ENCODE assay signal across 10 cellular contexts in genomic region chr6:31838968-31839367, GRCh38. TPM values are rescaled to one million over a fixed set of nuclear protein-coding genes. Genes with fewer than 3 reads are reported as not detected.
DNase-seq lines count a peak whose midpoint lies in the region; TF ChIP-seq lines count a peak whose summit lies in the region.
"Had no signal": no experiment of that assay in that cellular context is flagged by ENCODE, and none has a peak within 500 bp of the region (broad histone marks: within the 10 kb centered on the region; RNA-seq: fewer than 3 reads in every experiment).

No MANE protein-coding gene starts in this region.

- no peak for TF ChIP-seq RAD21 in neural cell (conservative IDR thresholded peaks at IDR 0.05)

- POLR2A ChIA-PET in CD8-positive, alpha-beta memory T cell (lab: Charles Lee): no interaction called here
- POLR2A ChIA-PET in HEK293 (lab: Yijun Ruan, JAX): interaction anchor here (1.3 to 12.5 kb wide), 6 partner anchors 12 to 133 kb away, joined by 3 to 125 read pairs (median 8); partner anchors contain the start of genes DXO, HSPA1A, HSPA1B and HSPA1L

- no peaks in the 10 kb centered on the region for H3K27me3 ChIP-seq in CD8-positive, alpha-beta memory T cell (ENCODE audit: insufficient read depth, low read length, poor library complexity, severe bottlenecking)
- H3K27me3 ChIP-seq in neural cell (ENCODE audit: insufficient read depth, low read depth, low read length): no peaks in the 10 kb centered on the region
- H3K27me3 ChIP-seq: suprapubic skin had no signal

- H3K4me3 Mint-ChIP-seq in CD8-positive, alpha-beta memory T cell: peak overlapping the region in 5 of 7 donors; percentile 12 to 54 (median 25)
- peak overlapping the region; percentile 98 for H3K4me3 Mint-ChIP-seq in activated naive CD8-positive, alpha-beta T cell treated with anti-CD3 and anti-CD28 coated beads for 36 hours

- H3K4me1 ChIP-seq in CD8-positive, alpha-beta memory T cell (ENCODE audit: insufficient read depth, low read length): peaks cover 36% of the 10 kb centered on the region
- H3K4me1 ChIP-seq in HEK293 (ENCODE audit: control insufficient read depth, insufficient read depth, low read length): peaks cover 9% of the 10 kb centered on the region

- no peak overlapping the region for H3K4me2 ChIP-seq in neural cell (ENCODE audit: low read length)

- no peaks in the 10 kb centered on the region for H3K9me3 Mint-ChIP-seq in CD8-positive, alpha-beta memory T cell
- H3K9me3 Mint-ChIP-seq in activated naive CD8-positive, alpha-beta T cell treated with anti-CD3 and anti-CD28 coated beads for 36 hours: no peaks in the 10 kb centered on the region

- no peaks in the 10 kb centered on the region for H3K9me3 ChIP-seq in CD8-positive, alpha-beta memory T cell (ENCODE audit: low read length)
- H3K9me3 ChIP-seq in HEK293 (ENCODE audit: control insufficient read depth, insufficient read depth, low read depth, low read length): no peaks in the 10 kb centered on the region
- H3K9me3 ChIP-seq in neural cell (ENCODE audit: low read length): no peaks in the 10 kb centered on the region
- H3K9me3 ChIP-seq: suprapubic skin had no signal

- TF ChIP-seq EP300 in neural cell (conservative IDR thresholded peaks at IDR 0.05; ENCODE audit: poor library complexity, severe bottlenecking): no peak

- no peak overlapping the region for H3K4me3 ChIP-seq in CD8-positive, alpha-beta memory T cell (ENCODE audit: low read length)
- H3K4me3 ChIP-seq in HEK293 (ENCODE audit: low read depth, low read length) (no peak overlapping the region), neural cell (ENCODE audit: low read length) (peak overlapping the region; percentile 98)
- H3K4me3 ChIP-seq: suprapubic skin had no signal

- H3K27me3 Mint-ChIP-seq in CD8-positive, alpha-beta memory T cell: no peaks in the 10 kb centered on the region
- H3K27me3 Mint-ChIP-seq in activated naive CD8-positive, alpha-beta T cell treated with anti-CD3 and anti-CD28 coated beads for 36 hours: peaks cover 13% of the 10 kb centered on the region

- TF ChIP-seq CTCF in HEK293 (tag by site-specific recombination; IDR thresholded peaks at IDR 0.05): no peak
- TF ChIP-seq CTCF in neural cell (IDR thresholded peaks at IDR 0.05; ENCODE audit: poor library complexity, severe bottlenecking): no peak

- H3K79me2 ChIP-seq in neural cell (replicated peaks; ENCODE audit: insufficient read depth, low read length): peaks cover 29% of the 10 kb centered on the region

- no peak overlapping the region for H3K9ac ChIP-seq in neural cell (ENCODE audit: low read length)

- H3K27ac Mint-ChIP-seq in CD8-positive, alpha-beta memory T cell: peak overlapping the region in 7 of 8 donors; percentile 17 to 91 (median 76)
- H3K27ac Mint-ChIP-seq in activated naive CD8-positive, alpha-beta T cell treated with anti-CD3 and anti-CD28 coated beads for 36 hours: peak overlapping the region; percentile 95

- peaks cover 33% of the 10 kb centered on the region for H3K36me3 ChIP-seq in CD8-positive, alpha-beta memory T cell (ENCODE audit: insufficient read depth, low read length)
- H3K36me3 ChIP-seq in HEK293 (ENCODE audit: control insufficient read depth in 2 of 2, insufficient read depth in 1 of 2, low read length in 2 of 2) (peaks cover 47 to 52% of the 10 kb centered on the region in 2 experiments), neural cell (ENCODE audit: insufficient read depth, low read length) (peaks cover 4% of the 10 kb centered on the region)

- no peaks in the 10 kb centered on the region for H3K9me2 ChIP-seq in neural cell (ENCODE audit: insufficient read depth, low read length)

- CTCF ChIA-PET in CD8-positive, alpha-beta memory T cell (lab: Charles Lee): interaction anchor here (1.2 to 2.8 kb wide), 4 partner anchors 24 to 150 kb away, joined by 3 to 9 read pairs (median 6); partner anchors contain the start of genes EHMT2 and NEU1
- CTCF ChIA-PET in HEK293 (lab: Yijun Ruan, JAX): interaction anchor here (0.6 to 1.5 kb wide), 7 partner anchors 32 to 133 kb away, joined by 3 to 10 read pairs (median 4); partner anchors contain the start of genes LSM2 and VARS1

- peaks cover 10 to 75% (median 14%) of the 10 kb centered on the region in 3 donors for H3K36me3 Mint-ChIP-seq in CD8-positive, alpha-beta memory T cell
- peaks cover 76% of the 10 kb centered on the region for H3K36me3 Mint-ChIP-seq in activated naive CD8-positive, alpha-beta T cell treated with anti-CD3 and anti-CD28 coated beads for 36 hours

- H3K27ac ChIP-seq in CD8-positive, alpha-beta memory T cell (ENCODE audit: low read depth, low read length): no peak overlapping the region
- no peak overlapping the region for H3K27ac ChIP-seq in HEK293 (ENCODE audit: extremely low read depth, low read depth, low read length)
- no peak overlapping the region for H3K27ac ChIP-seq in neural cell (ENCODE audit: low read length)
- H3K27ac ChIP-seq: suprapubic skin had no signal

- H2AFZ ChIP-seq in neural cell (ENCODE audit: low read depth, low read length): no peak overlapping the region

- no peaks in the 10 kb centered on the region for H3F3A ChIP-seq in neural cell (ENCODE audit: insufficient read depth, low read length, poor library complexity, severe bottlenecking)

- no peaks in the 10 kb centered on the region for H4K20me1 ChIP-seq in neural cell (ENCODE audit: insufficient read depth)

- no peak for DNase-seq in CD8-positive, alpha-beta memory T cell
- DNase-seq in activated naive CD8-positive, alpha-beta T cell treated with anti-CD3 and anti-CD28 coated beads for 36 hours: no peak
- DNase-seq in A172 (ENCODE audit: low spot score): no peak
- no peak for DNase-seq in NCI-H187 (lab: John Stamatoyannopoulos, UW)
- DNase-seq in KG1 (lab: John Stamatoyannopoulos, UW): no peak
- DNase-seq: caudate nucleus; stimulated activated CD4-positive, alpha-beta T cell treated with anti-CD3 and anti-CD28 coated beads, Interleukin-4, amount 100 ng/mL, for 4 hours had no signal

- peaks cover 38 to 49% (median 43%) of the 10 kb centered on the region in 3 donors for H3K4me1 Mint-ChIP-seq in CD8-positive, alpha-beta memory T cell
- peaks cover 27% of the 10 kb centered on the region for H3K4me1 Mint-ChIP-seq in activated naive CD8-positive, alpha-beta T cell treated with anti-CD3 and anti-CD28 coated beads for 36 hours

TF ChIP-seq in HEK293, 187 proteins besides CTCF, POLR2A, EP300 and RAD21:
- TF ChIP-seq MZF1 (tag by site-specific recombination; IDR thresholded peaks at IDR 0.05; ENCODE audit: borderline replicate concordance) (no peak), ZNF48 (tag by site-specific recombination; IDR thresholded peaks at IDR 0.05) (no peak), ZNF600 (tag by site-specific recombination; IDR thresholded peaks at IDR 0.05) (no peak), ZNF121 (tag by site-specific recombination; IDR thresholded peaks at IDR 0.05) (0 out of 2 replicates have a peak, but pooled peaks have one; percentile 17)

TF ChIP-seq in neural cell, 6 proteins besides CTCF, POLR2A, EP300 and RAD21 (continues in another document):
- TF ChIP-seq POLR2AphosphoS5 (IDR thresholded peaks at IDR 0.05) (no peak), TAF1 (IDR thresholded peaks at IDR 0.05; ENCODE audit: low read depth) (no peak), MXI1 (conservative IDR thresholded peaks at IDR 0.05; ENCODE audit: poor library complexity, severe bottlenecking) (no peak)

RNA-seq across cellular contexts. Expression of gene HSPA1B, which starts 11.4 kb away (rescaled TPM):
- total RNA-seq in CD8-positive, alpha-beta memory T cell: 10 to 100 TPM; 80.9 to 81.4 TPM
- polyA plus RNA-seq in CD8-positive, alpha-beta memory T cell: 5.0 TPM
- total RNA-seq in activated naive CD8-positive, alpha-beta T cell treated with anti-CD3 and anti-CD28 coated beads for 36 hours: 10 to 100 TPM; 21.6 to 24.3 TPM
- polyA plus RNA-seq in neural cell: 120 and 128 TPM in 2 replicates
- polyA minus RNA-seq in neural cell: 147 and 157 TPM in 2 replicates
- 312 and 358 TPM in 2 replicates for total RNA-seq in A172 (2014; rRNA removed; shearing (Covaris generic))

RNA-seq across cellular contexts. Expression of gene HSPA1A, which starts 23.6 kb away (rescaled TPM):
- 10 to 100 TPM; 64.8 to 70.1 TPM for total RNA-seq in CD8-positive, alpha-beta memory T cell
- polyA plus RNA-seq in CD8-positive, alpha-beta memory T cell: 34.1 TPM
- total RNA-seq in activated naive CD8-positive, alpha-beta T cell treated with anti-CD3 and anti-CD28 coated beads for 36 hours: 10 to 100 TPM; 24.3 to 24.8 TPM
- polyA plus RNA-seq in neural cell: 50.9 and 54.5 TPM in 2 replicates
- 48.5 and 59.6 TPM in 2 replicates for polyA minus RNA-seq in neural cell
- total RNA-seq in A172 (2014; rRNA removed; shearing (Covaris generic)): 1.2 and 4.1 TPM in 2 replicates

RNA-seq across cellular contexts. Expression of gene NEU1, which starts 23.7 kb away (rescaled TPM):
- 10 to 100 TPM; 19.0 to 19.4 TPM for total RNA-seq in CD8-positive, alpha-beta memory T cell
- polyA plus RNA-seq in CD8-positive, alpha-beta memory T cell: 25.0 TPM
- 10 to 100 TPM; 12.4 to 12.9 TPM for total RNA-seq in activated naive CD8-positive, alpha-beta T cell treated with anti-CD3 and anti-CD28 coated beads for 36 hours
- 40.9 and 47.0 TPM in 2 replicates for polyA plus RNA-seq in neural cell
- 25.8 and 26.6 TPM in 2 replicates for polyA minus RNA-seq in neural cell
- total RNA-seq in A172 (2014; rRNA removed; shearing (Covaris generic)): 101 and 107 TPM in 2 replicates

RNA-seq across cellular contexts. Expression of gene HSPA1L, which starts 23.9 kb away (rescaled TPM):
- total RNA-seq in CD8-positive, alpha-beta memory T cell: 1 to 10 TPM; 3.5 to 3.8 TPM
- 3.0 TPM for polyA plus RNA-seq in CD8-positive, alpha-beta memory T cell
- total RNA-seq in activated naive CD8-positive, alpha-beta T cell treated with anti-CD3 and anti-CD28 coated beads for 36 hours: 1 to 10 TPM; 1.2 to 1.5 TPM
- polyA plus RNA-seq in neural cell: 1.6 and 2.6 TPM in 2 replicates
- 2.2 and 2.8 TPM in 2 replicates for polyA minus RNA-seq in neural cell
- 1.4 and 3.0 TPM in 2 replicates for total RNA-seq in A172 (2014; rRNA removed; shearing (Covaris generic))

RNA-seq across cellular contexts. Expression of gene LSM2, which starts 32.2 kb away (rescaled TPM):
- total RNA-seq in CD8-positive, alpha-beta memory T cell: 100 to 1,000 TPM; 160 to 172 TPM
- polyA plus RNA-seq in CD8-positive, alpha-beta memory T cell: 80.8 TPM
- 100 to 1,000 TPM; 145 TPM for total RNA-seq in activated naive CD8-positive, alpha-beta T cell treated with anti-CD3 and anti-CD28 coated beads for 36 hours
- 68.5 and 87.6 TPM in 2 replicates for polyA plus RNA-seq in neural cell
- polyA minus RNA-seq in neural cell: 18.3 and 20.8 TPM in 2 replicates
- 80.4 and 88.0 TPM in 2 replicates for total RNA-seq in A172 (2014; rRNA removed; shearing (Covaris generic))
